1 cellular context compared by ENCODE assay signal in genomic region chr16:2848933-2849332, GRCh38.
TF ChIP-seq lines count a peak whose summit lies in the region.

No MANE protein-coding gene starts in this region.

TF ChIP-seq in H1, 55 proteins besides CTCF, POLR2A, EP300 and RAD21:
- TF ChIP-seq HDAC6 (IDR thresholded peaks at IDR 0.05; ENCODE audit: low read depth, low read length): no peak
- no peak for TF ChIP-seq TAF1 (IDR thresholded peaks at IDR 0.05; ENCODE audit: low read depth, low read length)
